In genomic region chr6:135148889-135149288, GRCh38 we compare ENCODE assay signal across 12 cellular contexts.
"Had no signal": no experiment of that assay in that cellular context is flagged by ENCODE, and none has a peak within 500 bp of the region (broad histone marks: within the 10 kb centered on the region; RNA-seq: fewer than 3 reads in every experiment).

No MANE protein-coding gene starts in this region.

- DNase-seq: activated CD4-positive, alpha-beta T cell treated with anti-CD3 and anti-CD28 coated beads for 4 hours; activated effector memory CD4-positive, alpha-beta T cell treated with anti-CD3 and anti-CD28 coated beads, Interleukin-2, amount 50 U/mL, for 16 hours; aorta; dorsolateral prefrontal cortex; hypothalamus; kidney glomerular epithelial cell; pancreas; thyroid gland; uterus had no signal

- H3K27ac Mint-ChIP-seq: activated naive CD4-positive, alpha-beta T cell treated with anti-CD3 and anti-CD28 coated beads, Interleukin-2, amount 50 U/mL, for 72 hours had no signal

- H3K36me3 ChIP-seq: pancreas, thyroid gland, uterus had no signal

- H3K4me3 Mint-ChIP-seq: neural crest cell had no signal

- H3K4me1 ChIP-seq: uterus had no signal

- H3K9me3 ChIP-seq: pancreas, thyroid gland, uterus had no signal

- H3K4me3 ChIP-seq: dorsolateral prefrontal cortex, pancreas, skin epidermis, thyroid gland, uterus had no signal

- ATAC-seq: pancreas had no signal

- H3K27me3 ChIP-seq: dorsolateral prefrontal cortex, pancreas, thyroid gland, uterus had no signal

- H3K27ac ChIP-seq: dorsolateral prefrontal cortex, pancreas, skin epidermis, thyroid gland, uterus had no signal

- H3K4me1 Mint-ChIP-seq: neural crest cell had no signal
